In the genomic region with DNA sequence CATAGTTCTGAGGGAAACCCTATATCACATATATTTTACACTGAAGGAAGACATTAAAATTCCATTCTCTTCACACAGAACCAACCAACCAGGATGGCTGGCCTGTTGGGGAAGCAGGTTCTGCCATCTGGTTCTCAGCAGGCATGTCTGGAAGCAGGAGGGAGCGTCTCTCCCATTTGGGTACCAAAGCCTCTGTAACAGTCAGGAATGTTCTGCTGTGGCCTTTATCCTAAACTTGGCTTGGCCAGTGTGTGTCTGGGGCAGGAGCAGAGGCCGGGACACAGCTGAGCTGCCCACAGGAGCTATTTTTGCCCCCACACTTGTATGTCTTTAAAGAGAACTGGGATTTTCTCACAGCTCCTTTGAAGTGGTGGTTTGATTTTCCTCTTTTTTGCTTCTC, we compare ENCODE assay signal across 9 cellular contexts. TPM values are rescaled to one million over a fixed set of nuclear protein-coding genes. Genes with fewer than 3 reads are reported as not detected.
DNase-seq lines count a peak whose midpoint lies in the region; ATAC-seq and TF ChIP-seq lines count a peak whose summit lies in the region.
"Had no signal": no experiment of that assay in that cellular context is flagged by ENCODE, and none has a peak within 500 bp of the region (broad histone marks: within the 10 kb centered on the region; RNA-seq: fewer than 3 reads in every experiment).

No MANE protein-coding gene starts in this region.

- H3F3A ChIP-seq in neural progenitor cell (ENCODE audit: low read depth): peaks cover 4% of the 10 kb centered on the region

- TF ChIP-seq CTCF in OCI-LY7 (conservative IDR thresholded peaks at IDR 0.05; ENCODE audit: low read length): no peak
- no peak for TF ChIP-seq CTCF in dorsolateral prefrontal cortex (IDR thresholded peaks at IDR 0.05 in 54 of 56, conservative IDR thresholded peaks at IDR 0.05 in 2 of 56; ENCODE audit: low read depth in 1 of 56, partially characterized antibody in 56 of 56)
- TF ChIP-seq CTCF in neural progenitor cell (IDR thresholded peaks at IDR 0.05): no peak

- H3K9ac ChIP-seq in skeletal muscle tissue (ENCODE audit: low read depth in 1 of 3, low read length in 3 of 3) (peak overlapping the region in 2 of 3 donors; percentile 33 to 53), neural progenitor cell (no peak overlapping the region)

- H3K9me3 Mint-ChIP-seq in activated T-cell treated with anti-CD3 and anti-CD28 coated beads, Interleukin-2, amount 50 U/mL, for 24 hours: no peaks in the 10 kb centered on the region
- H3K9me3 Mint-ChIP-seq in activated T-cell treated with anti-CD3 and anti-CD28 coated beads, Interleukin-2, amount 50 U/mL, for 4 hours: no peaks in the 10 kb centered on the region
- H3K9me3 Mint-ChIP-seq in neural progenitor cell: no peaks in the 10 kb centered on the region

- H3K79me2 ChIP-seq in OCI-LY7 (ENCODE audit: insufficient read depth, low read depth, low read length) (0 out of 2 replicates have a peak, but pooled peaks cover 3% of the 10 kb centered on the region), neural progenitor cell (ENCODE audit: low read depth) (no peaks in the 10 kb centered on the region)

- H3K4me3 Mint-ChIP-seq in activated T-cell treated with anti-CD3 and anti-CD28 coated beads, Interleukin-2, amount 50 U/mL, for 24 hours: no peak overlapping the region
- H3K4me3 Mint-ChIP-seq in activated T-cell treated with anti-CD3 and anti-CD28 coated beads, Interleukin-2, amount 50 U/mL, for 4 hours: no peak overlapping the region
- no peak overlapping the region for H3K4me3 Mint-ChIP-seq in neural progenitor cell

- no peak for DNase-seq in activated T-cell treated with anti-CD3 and anti-CD28 coated beads, Interleukin-2, amount 50 U/mL, for 24 hours
- no peak for DNase-seq in activated T-cell treated with anti-CD3 and anti-CD28 coated beads, Interleukin-2, amount 50 U/mL, for 4 hours
- DNase-seq in OCI-LY7 (ENCODE audit: low spot score) (no peak), dorsolateral prefrontal cortex (peak in 1 of 10 donors; percentile 68), COLO668 (lab: John Stamatoyannopoulos, UW; ENCODE audit: unreplicated experiment) (no peak), NCI-H187 (lab: John Stamatoyannopoulos, UW) (no peak), neural progenitor cell (ENCODE audit: low spot score) (no peak)
- DNase-seq: NCI-H2081 had no signal

- peaks cover 47% of the 10 kb centered on the region for H3K36me3 Mint-ChIP-seq in activated T-cell treated with anti-CD3 and anti-CD28 coated beads, Interleukin-2, amount 50 U/mL, for 24 hours (ENCODE audit: low read depth)
- peaks cover 19% of the 10 kb centered on the region for H3K36me3 Mint-ChIP-seq in activated T-cell treated with anti-CD3 and anti-CD28 coated beads, Interleukin-2, amount 50 U/mL, for 4 hours (ENCODE audit: insufficient read depth)
- H3K36me3 Mint-ChIP-seq in neural progenitor cell: peaks cover 29% of the 10 kb centered on the region

- no peaks in the 10 kb centered on the region for H3K9me2 ChIP-seq in OCI-LY7 (ENCODE audit: insufficient read depth, low read length)

- POLR2A ChIA-PET in OCI-LY7 (lab: Charles Lee): interaction anchor here (0.7 to 2.7 kb wide), 8 partner anchors 9 to 80 kb away, joined by 3 to 13 read pairs (median 4); no protein-coding TSS in a partner anchor

- H3K27me3 Mint-ChIP-seq in activated T-cell treated with anti-CD3 and anti-CD28 coated beads, Interleukin-2, amount 50 U/mL, for 24 hours: no peaks in the 10 kb centered on the region
- no peaks in the 10 kb centered on the region for H3K27me3 Mint-ChIP-seq in activated T-cell treated with anti-CD3 and anti-CD28 coated beads, Interleukin-2, amount 50 U/mL, for 4 hours (ENCODE audit: low read depth)
- no peaks in the 10 kb centered on the region for H3K27me3 Mint-ChIP-seq in neural progenitor cell (ENCODE audit: insufficient read depth, low read depth)

- H4K20me1 ChIP-seq in OCI-LY7 (ENCODE audit: insufficient read depth, low read length) (no peaks in the 10 kb centered on the region; the same call in 1 of the 2 replicates), neural progenitor cell (ENCODE audit: low read depth) (no peaks in the 10 kb centered on the region)

- no peaks in the 10 kb centered on the region for H3K27me3 ChIP-seq in dorsolateral prefrontal cortex
- H3K27me3 ChIP-seq in skeletal muscle tissue (ENCODE audit: control insufficient read depth in 3 of 3, insufficient read depth in 3 of 3, low read length in 3 of 3): no peaks in the 10 kb centered on the region
- H3K27me3 ChIP-seq in neural progenitor cell: no peaks in the 10 kb centered on the region

- H3K27ac Mint-ChIP-seq in activated T-cell treated with anti-CD3 and anti-CD28 coated beads, Interleukin-2, amount 50 U/mL, for 24 hours: peak overlapping the region; percentile 74
- no peak overlapping the region for H3K27ac Mint-ChIP-seq in neural progenitor cell

- no peak for ATAC-seq in activated T-cell treated with anti-CD3 and anti-CD28 coated beads, Interleukin-2, amount 50 U/mL, for 4 hours

- BruUV-seq in OCI-LY7 (replicated peaks; lab: Mats Ljungman, UMichigan): no TSS peak

- H3K27ac ChIP-seq in OCI-LY7 (ENCODE audit: low read depth, low read length, poor library complexity, severe bottlenecking) (peak overlapping the region; percentile 87), dorsolateral prefrontal cortex (peak overlapping the region in 37 of 59 donors; percentile 1 to 68 (median 34)), skeletal muscle tissue (ENCODE audit: low read depth, low read length) (no peak overlapping the region), neural progenitor cell (no peak overlapping the region)

- H3K4me3 ChIP-seq in OCI-LY7 (ENCODE audit: low read depth, low read length, poor library complexity, severe bottlenecking) (peak overlapping the region; percentile 29), dorsolateral prefrontal cortex (no peak overlapping the region), skeletal muscle tissue (ENCODE audit: low read length in 3 of 3) (no peak overlapping the region), neural progenitor cell (no peak overlapping the region)

- intact Hi-C loops in OCI-LY7 (cut with micrococcal nuclease; ENCODE audit: unreplicated experiment): loop anchor here (1.0 kb wide), 3 partner anchors 13 to 37 kb away; no protein-coding TSS in a partner anchor
- intact Hi-C loops in dorsolateral prefrontal cortex (cut with DNase I): no loop called here

- CTCF ChIA-PET in OCI-LY7 (lab: Charles Lee; ENCODE audit: unreplicated experiment): interaction anchor here (0.7 to 1.2 kb wide), 2 partner anchors 20 to 23 kb away, joined by 3 read pairs; no protein-coding TSS in a partner anchor

- H3K4me1 Mint-ChIP-seq in activated T-cell treated with anti-CD3 and anti-CD28 coated beads, Interleukin-2, amount 50 U/mL, for 24 hours (ENCODE audit: low read depth): peaks cover 81% of the 10 kb centered on the region
- peaks cover 79% of the 10 kb centered on the region for H3K4me1 Mint-ChIP-seq in activated T-cell treated with anti-CD3 and anti-CD28 coated beads, Interleukin-2, amount 50 U/mL, for 4 hours (ENCODE audit: low read depth)
- peaks cover 11% of the 10 kb centered on the region for H3K4me1 Mint-ChIP-seq in neural progenitor cell

- no peaks in the 10 kb centered on the region for H3K9me3 ChIP-seq in OCI-LY7 (ENCODE audit: low read length)
- H3K9me3 ChIP-seq in skeletal muscle tissue (ENCODE audit: control insufficient read depth in 3 of 3, low read length in 3 of 3): no peaks in the 10 kb centered on the region
- H3K9me3 ChIP-seq in neural progenitor cell (ENCODE audit: low read depth): no peaks in the 10 kb centered on the region

- H3K4me1 ChIP-seq in OCI-LY7 (ENCODE audit: insufficient read depth, low read length, poor library complexity, severe bottlenecking) (peaks cover 53% of the 10 kb centered on the region), skeletal muscle tissue (ENCODE audit: control insufficient read depth in 3 of 3, insufficient read depth in 3 of 3, low read length in 3 of 3) (peaks cover 23 to 27% (median 23%) of the 10 kb centered on the region in 3 donors), neural progenitor cell (peaks cover 8% of the 10 kb centered on the region)

- H3K4me2 ChIP-seq in OCI-LY7 (ENCODE audit: low read length) (peak overlapping the region; percentile 62), neural progenitor cell (no peak overlapping the region)

- no peak overlapping the region for H2AFZ ChIP-seq in OCI-LY7 (ENCODE audit: low read length)
- H2AFZ ChIP-seq in neural progenitor cell (replicated peaks): no peak overlapping the region

- H3K36me3 ChIP-seq in OCI-LY7 (ENCODE audit: insufficient read depth, low read length) (peaks cover 69% of the 10 kb centered on the region), skeletal muscle tissue (ENCODE audit: control insufficient read depth in 3 of 3, insufficient read depth in 3 of 3, low read length in 3 of 3) (peaks cover 17 to 31% (median 21%) of the 10 kb centered on the region in 3 donors), neural progenitor cell (no peaks in the 10 kb centered on the region)

RNA-seq across cellular contexts. Expression of a gene that starts 29.3 kb away (rescaled TPM):
- 10 to 100 TPM; 27.4 to 32.4 (median 32.2) TPM for total RNA-seq in activated T-cell treated with anti-CD3 and anti-CD28 coated beads, Interleukin-2, amount 50 U/mL, for 4 hours
- total RNA-seq in OCI-LY7 (2014; rRNA removed; shearing (Covaris generic)): 168 and 197 TPM in 2 replicates
- total RNA-seq in OCI-LY7 (2022) (130 and 144 TPM in 2 replicates), dorsolateral prefrontal cortex (100 to 1,000 TPM in 52 of 120 experiments, 10 to 100 TPM in 68; 65.9 to 153 (median 96.7) TPM), skeletal muscle tissue (29.7 TPM), neural progenitor cell (ENCODE audit: low replicate concordance) (55.2 and 127 TPM in 2 replicates)

RNA-seq across cellular contexts. Expression of a gene that starts 53.4 kb away (rescaled TPM):
- total RNA-seq in activated T-cell treated with anti-CD3 and anti-CD28 coated beads, Interleukin-2, amount 50 U/mL, for 4 hours: 100 to 1,000 TPM; 183 to 218 (median 204) TPM
- total RNA-seq in OCI-LY7 (2014; rRNA removed; shearing (Covaris generic)): 117 and 141 TPM in 2 replicates
- total RNA-seq in OCI-LY7 (2022) (120 and 137 TPM in 2 replicates), dorsolateral prefrontal cortex (10 to 100 TPM; 19.7 to 50.9 (median 31.0) TPM), skeletal muscle tissue (281 TPM), neural progenitor cell (ENCODE audit: low replicate concordance) (135 and 181 TPM in 2 replicates)

Comparison
In these comparisons a context has a peak if more than half of its experiments do, and no peak if none do; other contexts are left out.
1. H3K27ac ChIP-seq: peak in OCI-LY7 (single experiment) and dorsolateral prefrontal cortex (37 of 59); none in skeletal muscle tissue (single experiment) and neural progenitor cell (single experiment).